13 cellular contexts compared by ENCODE assay signal in genomic region chr6:53986721-53987526, GRCh38.
DNase-seq lines count a peak whose midpoint lies in the region; ATAC-seq and TF ChIP-seq lines count a peak whose summit lies in the region.
"Had no signal": no experiment of that assay in that cellular context is flagged by ENCODE, and none has a peak within 500 bp of the region (broad histone marks: within the 10 kb centered on the region; RNA-seq: fewer than 3 reads in every experiment).

No MANE protein-coding gene starts in this region.

- peak overlapping the region; percentile 4 to 21 (median 19) for H3K27ac Mint-ChIP-seq in nephron
- H3K27ac Mint-ChIP-seq in activated T-cell treated with anti-CD3 and anti-CD28 coated beads, Interleukin-2, amount 50 U/mL, for 72 hours = no peak overlapping the region
- H3K27ac Mint-ChIP-seq: activated naive CD4-positive, alpha-beta T cell treated with anti-CD3 and anti-CD28 coated beads, Interleukin-2, amount 50 U/mL, for 24 hours; CD4-positive, alpha-beta T cell had no signal

- no peaks in the 10 kb centered on the region for H3K36me3 Mint-ChIP-seq in nephron (ENCODE audit: low read depth)
- no peaks in the 10 kb centered on the region for H3K36me3 Mint-ChIP-seq in activated T-cell treated with anti-CD3 and anti-CD28 coated beads, Interleukin-2, amount 50 U/mL, for 72 hours (ENCODE audit: insufficient read depth in 2 of 2)
- H3K36me3 Mint-ChIP-seq: activated naive CD4-positive, alpha-beta T cell treated with anti-CD3 and anti-CD28 coated beads, Interleukin-2, amount 50 U/mL, for 24 hours had no signal

- no peaks in the 10 kb centered on the region for H3K9me3 ChIP-seq in MG63
- H3K9me3 ChIP-seq: esophagus muscularis mucosa had no signal

- peak; percentile 81 for DNase-seq in DMS79 treated with DMSO at 0.1 percent for 48 hours (lab: John Stamatoyannopoulos, UW)
- DNase-seq in NCI-H69 (lab: John Stamatoyannopoulos, UW) = peak; percentile 49
- peak; percentile 5 for DNase-seq in fibroblast of gingiva (ENCODE audit: low read depth)
- no peak for DNase-seq in activated T-cell treated with anti-CD3 and anti-CD28 coated beads, Interleukin-2, amount 50 U/mL, for 72 hours
- no peak for DNase-seq in MG63
- DNase-seq: activated CD4-positive, alpha-beta T cell treated with anti-CD3 and anti-CD28 coated beads, Interleukin-2, amount 50 U/mL, for 1 hour; CD4-positive, alpha-beta T cell had no signal

- no peaks in the 10 kb centered on the region for H3K27me3 Mint-ChIP-seq in nephron (ENCODE audit: low read depth)
- peaks cover 16% of the 10 kb centered on the region for H3K27me3 Mint-ChIP-seq in activated T-cell treated with anti-CD3 and anti-CD28 coated beads, Interleukin-2, amount 50 U/mL, for 72 hours (ENCODE audit: low read depth)

- H3K4me3 Mint-ChIP-seq in nephron = no peak overlapping the region
- no peak overlapping the region for H3K4me3 Mint-ChIP-seq in activated T-cell treated with anti-CD3 and anti-CD28 coated beads, Interleukin-2, amount 50 U/mL, for 72 hours
- H3K4me3 Mint-ChIP-seq: activated naive CD4-positive, alpha-beta T cell treated with anti-CD3 and anti-CD28 coated beads, Interleukin-2, amount 50 U/mL, for 24 hours; CD4-positive, alpha-beta T cell had no signal

- H3K36me3 ChIP-seq in MG63 = no peaks in the 10 kb centered on the region
- H3K36me3 ChIP-seq: esophagus muscularis mucosa had no signal

- TF ChIP-seq CTCF in nephron (IDR thresholded peaks at IDR 0.05; ENCODE audit: unreplicated experiment in 3 of 3) = no peak

- peaks cover 45% of the 10 kb centered on the region for H3K4me1 Mint-ChIP-seq in nephron
- H3K4me1 Mint-ChIP-seq in activated T-cell treated with anti-CD3 and anti-CD28 coated beads, Interleukin-2, amount 50 U/mL, for 72 hours (ENCODE audit: low read depth) = peaks cover 5% of the 10 kb centered on the region
- H3K4me1 Mint-ChIP-seq: activated naive CD4-positive, alpha-beta T cell treated with anti-CD3 and anti-CD28 coated beads, Interleukin-2, amount 50 U/mL, for 24 hours had no signal

- no peak overlapping the region for H3K4me3 ChIP-seq in MG63
- H3K4me3 ChIP-seq: esophagus muscularis mucosa, GM12878 had no signal

- ATAC-seq in activated T-cell treated with anti-CD3 and anti-CD28 coated beads, Interleukin-2, amount 50 U/mL, for 72 hours (replicated peaks in 1 of 2) = no peak
- ATAC-seq in HG02678 (IDR thresholded peaks at IDR 0.05; ENCODE audit: unreplicated experiment) = no peak
- no peak for ATAC-seq in HG02840 (IDR thresholded peaks at IDR 0.05; ENCODE audit: low FRiP score, unreplicated experiment)

- H3K27me3 ChIP-seq in MG63 = no peaks in the 10 kb centered on the region
- H3K27me3 ChIP-seq: esophagus muscularis mucosa had no signal

- H3K9me3 Mint-ChIP-seq in nephron = no peaks in the 10 kb centered on the region
- H3K9me3 Mint-ChIP-seq in activated T-cell treated with anti-CD3 and anti-CD28 coated beads, Interleukin-2, amount 50 U/mL, for 72 hours = no peaks in the 10 kb centered on the region
- H3K9me3 Mint-ChIP-seq: activated naive CD4-positive, alpha-beta T cell treated with anti-CD3 and anti-CD28 coated beads, Interleukin-2, amount 50 U/mL, for 24 hours; CD4-positive, alpha-beta T cell had no signal

Comparison
In these comparisons a context has a peak if more than half of its experiments do, and no peak if none do; other contexts are left out.
1. DNase-seq: peak in DMS79 treated with DMSO at 0.1 percent for 48 hours (single experiment), NCI-H69 (single experiment) and fibroblast of gingiva (single experiment); none in activated T-cell treated with anti-CD3 and anti-CD28 coated beads, Interleukin-2, amount 50 U/mL, for 72 hours (0 of 2) and MG63 (single experiment).